ENCODE assay signal across 23 cellular contexts in the genomic region with DNA sequence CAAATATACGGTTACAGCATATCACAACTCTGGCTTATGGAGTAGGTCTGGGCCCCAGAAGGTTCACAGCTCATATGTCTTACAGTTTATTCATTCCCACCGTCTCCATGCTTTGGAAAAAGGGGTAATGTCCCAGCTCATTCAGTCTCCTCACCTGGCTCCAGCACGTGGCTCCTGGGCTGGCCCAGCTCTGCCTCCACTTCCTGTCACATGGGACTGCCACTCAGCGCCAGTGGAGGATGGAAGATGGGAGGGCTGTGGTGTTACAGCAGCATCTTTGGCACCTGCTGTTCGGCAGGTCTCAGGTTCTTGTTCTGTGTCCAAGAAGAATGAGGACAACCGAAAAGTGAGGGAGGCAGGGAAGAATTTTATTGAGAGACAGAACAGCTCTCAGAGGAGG.
"Had no signal": no experiment of that assay in that cellular context is flagged by ENCODE, and none has a peak within 500 bp of the region (broad histone marks: within the 10 kb centered on the region; RNA-seq: fewer than 3 reads in every experiment).

No MANE protein-coding gene starts in this region.

- H3K36me3 ChIP-seq: esophagus squamous epithelium, gastroesophageal sphincter, left ventricle myocardium inferior, lower lobe of right lung, neutrophil, right lobe of liver, stomach, thoracic aorta, transverse colon had no signal

- H3K36me3 Mint-ChIP-seq: naive B cell had no signal

- H3K27me3 ChIP-seq: esophagus squamous epithelium, gastroesophageal sphincter, neutrophil, right lobe of liver, stomach, transverse colon had no signal

- H3K27ac ChIP-seq: esophagus squamous epithelium, gastroesophageal sphincter, left ventricle myocardium inferior, lower lobe of right lung, neutrophil, psoas muscle, right lobe of liver, stomach, thoracic aorta, transverse colon had no signal

- DNase-seq: effector memory CD8-positive, alpha-beta T cell; esophagus squamous epithelium; foreskin fibroblast; glutamatergic neuron; islet precursor cell; left cardiac atrium; left ventricle myocardium inferior; lower lobe of right lung; mesendoderm; naive B cell; psoas muscle; retina; stimulated activated CD4-positive, alpha-beta T cell treated with anti-CD3 and anti-CD28 coated beads, Interleukin-2, amount 100 ng/mL, for 24 hours; stimulated activated CD4-positive, alpha-beta T cell treated with anti-CD3 and anti-CD28 coated beads, Interleukin-4, amount 100 ng/mL, for 4 hours; stimulated activated naive CD4-positive, alpha-beta T cell; stomach; substantia nigra; transverse colon had no signal

- ATAC-seq: effector memory CD8-positive, alpha-beta T cell; gastroesophageal sphincter; left cardiac atrium; lower lobe of right lung; psoas muscle; right lobe of liver had no signal

- H3K9me3 ChIP-seq: esophagus squamous epithelium, gastroesophageal sphincter, left ventricle myocardium inferior, lower lobe of right lung, neutrophil, psoas muscle, right lobe of liver, stomach, thoracic aorta, transverse colon had no signal

- H3K9me3 Mint-ChIP-seq: effector memory CD8-positive, alpha-beta T cell; nephron had no signal

- H3K4me1 ChIP-seq: esophagus squamous epithelium, gastroesophageal sphincter, left ventricle myocardium inferior, lower lobe of right lung, psoas muscle, right lobe of liver, transverse colon had no signal

- H3K4me1 Mint-ChIP-seq: naive B cell had no signal

- H3K4me3 Mint-ChIP-seq: effector memory CD8-positive, alpha-beta T cell; naive B cell; nephron had no signal

- H3K27ac Mint-ChIP-seq: effector memory CD8-positive, alpha-beta T cell; naive B cell had no signal

- H3K4me3 ChIP-seq: esophagus squamous epithelium, gastroesophageal sphincter, left ventricle myocardium inferior, lower lobe of right lung, psoas muscle, right lobe of liver, stomach, thoracic aorta, transverse colon had no signal

- H3K27me3 Mint-ChIP-seq: effector memory CD8-positive, alpha-beta T cell; naive B cell had no signal
